In genomic region chr1:95657248-95657647, GRCh38 we compare ENCODE assay signal across 39 cellular contexts.
"Had no signal": no experiment of that assay in that cellular context is flagged by ENCODE, and none has a peak within 500 bp of the region (broad histone marks: within the 10 kb centered on the region; RNA-seq: fewer than 3 reads in every experiment).

No MANE protein-coding gene starts in this region.

- H3K27me3 Mint-ChIP-seq: activated B cell treated with CpG ODN at 0.5 μM for 24 hours; activated CD4-positive, alpha-beta memory T cell treated with anti-CD3 and anti-CD28 coated beads for 36 hours; activated CD4-positive, alpha-beta T cell treated with anti-CD3 and anti-CD28 coated beads, Interleukin-2, amount 10 ng/mL, durations not matched to agents 24 days and 14 days; activated CD8-positive, alpha-beta T cell treated with anti-CD3 and anti-CD28 coated beads for 36 hours; activated naive CD8-positive, alpha-beta T cell treated with anti-CD3 and anti-CD28 coated beads for 36 hours; activated T-helper 17 cell treated with anti-CD3 and anti-CD28 coated beads, Interleukin-2, amount 50 U/mL, for 72 hours; central memory CD8-positive, alpha-beta T cell had no signal

- H3K27me3 ChIP-seq: adrenal gland, body of pancreas, brain microvascular endothelial cell, breast epithelium, cardiac muscle cell had no signal

- H3K4me1 ChIP-seq: adrenal gland, breast epithelium had no signal

- DNase-seq: activated B cell treated with CpG ODN at 0.5 μM for 24 hours; activated CD4-positive, alpha-beta memory T cell treated with anti-CD3 and anti-CD28 coated beads for 36 hours; activated CD4-positive, alpha-beta T cell treated with anti-CD3 and anti-CD28 coated beads for 4 hours; activated CD4-positive, alpha-beta T cell treated with anti-CD3 and anti-CD28 coated beads, Interleukin-2, amount 10 ng/mL, durations not matched to agents 24 days and 14 days; activated CD4-positive, alpha-beta T cell treated with anti-CD3 and anti-CD28 coated beads, Interleukin-2, amount 50 U/mL, for 1 hour; activated CD4-positive, alpha-beta T cell treated with anti-CD3 and anti-CD28 coated beads, Interleukin-2, amount 50 U/mL, for 4 hours; activated CD4-positive, CD25-positive, alpha-beta regulatory T cell treated with anti-CD3 and anti-CD28 coated beads, Interleukin-2, amount 50 U/mL, for 72 hours; activated CD8-positive, alpha-beta memory T cell treated with anti-CD3 and anti-CD28 coated beads, Interleukin-2, amount 50 U/mL, for 4 hours; activated CD8-positive, alpha-beta T cell treated with anti-CD3 and anti-CD28 coated beads for 36 hours; activated effector memory CD4-positive, alpha-beta T cell treated with anti-CD3 and anti-CD28 coated beads, Interleukin-2, amount 50 U/mL, for 16 hours; activated gamma-delta T cell treated with Interleukin-2 at 50 U/mL for 16 hours; activated naive CD4-positive, alpha-beta T cell; activated naive CD4-positive, alpha-beta T cell treated with anti-CD3 and anti-CD28 coated beads for 36 hours; activated naive CD4-positive, alpha-beta T cell treated with anti-CD3 and anti-CD28 coated beads, Interleukin-2, amount 50 U/mL, for 16 hours; activated naive CD8-positive, alpha-beta T cell treated with anti-CD3 and anti-CD28 coated beads for 36 hours; activated T-cell treated with anti-CD3 and anti-CD28 coated beads for 4 hours; activated T-cell treated with anti-CD3 and anti-CD28 coated beads, Interleukin-2, amount 50 U/mL, for 1 hour; activated T-cell treated with anti-CD3 and anti-CD28 coated beads, Interleukin-2, amount 50 U/mL, for 4 hours; activated T-cell treated with anti-CD3 and anti-CD28 coated beads, Interleukin-2, amount 50 U/mL, for 72 hours; adrenal gland; amniotic stem cell; aorta; body of pancreas; brain microvascular endothelial cell; caudate nucleus; cerebellar nuclear complex; T-helper 2 cell; T-helper 9 cell had no signal

- H3K4me3 ChIP-seq: adrenal gland, body of pancreas, breast epithelium, cardiac muscle cell had no signal

- H3K27ac Mint-ChIP-seq: activated B cell treated with CpG ODN at 0.5 μM for 24 hours; activated CD4-positive, alpha-beta memory T cell treated with anti-CD3 and anti-CD28 coated beads for 36 hours; activated CD4-positive, alpha-beta T cell treated with anti-CD3 and anti-CD28 coated beads, Interleukin-2, amount 10 ng/mL, durations not matched to agents 24 days and 14 days; activated CD8-positive, alpha-beta T cell treated with anti-CD3 and anti-CD28 coated beads for 36 hours; activated naive CD4-positive, alpha-beta T cell treated with anti-CD3 and anti-CD28 coated beads for 36 hours; activated naive CD4-positive, alpha-beta T cell treated with anti-CD3 and anti-CD28 coated beads, Interleukin-2, amount 50 U/mL, for 72 hours; activated naive CD8-positive, alpha-beta T cell treated with anti-CD3 and anti-CD28 coated beads for 36 hours; activated T-cell treated with anti-CD3 and anti-CD28 coated beads, Interleukin-2, amount 50 U/mL, for 72 hours; activated T-helper 1 cell treated with anti-CD3 and anti-CD28 coated beads, Interleukin-12 subunit alpha, Interleukin-12 subunit beta, Interleukin-2, Interleukin-4 antibody, amounts not matched to agents 30 ng/mL and 10 ng/mL and 1 ng/mL, durations not matched to agents 14 hours and 24 hours and 36 hours; activated T-helper 17 cell treated with anti-CD3 and anti-CD28 coated beads, Interleukin-2, amount 50 U/mL, for 72 hours; T-helper 1 cell treated with Interleukin-12 subunit alpha and Interleukin-12 subunit beta and Interleukin-4 antibody, amounts not matched to agents 30 μg/mL and 1 μg/mL, for 36 hours; T-helper 2 cell treated with Interferon-gamma antibody and Interleukin-4, amounts not matched to agents 5 μg/mL and 100 μg/mL, for 36 hours had no signal

- H3K4me1 Mint-ChIP-seq: activated B cell treated with CpG ODN at 0.5 μM for 24 hours; activated CD4-positive, alpha-beta T cell treated with anti-CD3 and anti-CD28 coated beads, Interleukin-2, amount 10 ng/mL, durations not matched to agents 24 days and 14 days; activated naive CD8-positive, alpha-beta T cell treated with anti-CD3 and anti-CD28 coated beads for 36 hours; activated T-helper 17 cell treated with anti-CD3 and anti-CD28 coated beads, Interleukin-2, amount 50 U/mL, for 72 hours; central memory CD8-positive, alpha-beta T cell had no signal

- ATAC-seq: activated CD8-positive, alpha-beta T cell treated with anti-CD3 and anti-CD28 coated beads for 36 hours; activated naive CD4-positive, alpha-beta T cell treated with anti-CD3 and anti-CD28 coated beads, Interleukin-2, amount 50 U/mL, for 72 hours; activated T-cell treated with anti-CD3 and anti-CD28 coated beads, Interleukin-2, amount 50 U/mL, for 4 hours; activated T-cell treated with anti-CD3 and anti-CD28 coated beads, Interleukin-2, amount 50 U/mL, for 72 hours; activated T-helper 17 cell treated with anti-CD3 and anti-CD28 coated beads, Interleukin-2, amount 50 U/mL, for 72 hours; body of pancreas had no signal

- H3K27ac ChIP-seq: adrenal gland, body of pancreas, brain microvascular endothelial cell, breast epithelium, cardiac muscle cell, VCaP had no signal

- H3K36me3 ChIP-seq: adrenal gland, brain microvascular endothelial cell, breast epithelium, cardiac muscle cell had no signal

- FAIRE-seq: astrocyte, TTC549 had no signal

- H3K9me3 ChIP-seq: adrenal gland, body of pancreas, breast epithelium had no signal

- H3K36me3 Mint-ChIP-seq: activated CD4-positive, alpha-beta memory T cell treated with anti-CD3 and anti-CD28 coated beads for 36 hours; activated naive CD4-positive, alpha-beta T cell treated with anti-CD3 and anti-CD28 coated beads, Interleukin-2, amount 50 U/mL, for 72 hours; activated naive CD8-positive, alpha-beta T cell treated with anti-CD3 and anti-CD28 coated beads for 36 hours had no signal

- H3K4me3 Mint-ChIP-seq: activated B cell treated with CpG ODN at 0.5 μM for 24 hours; activated CD4-positive, alpha-beta memory T cell treated with anti-CD3 and anti-CD28 coated beads for 36 hours; activated CD4-positive, alpha-beta T cell treated with anti-CD3 and anti-CD28 coated beads, Interleukin-2, amount 10 ng/mL, durations not matched to agents 24 days and 14 days; activated CD8-positive, alpha-beta T cell treated with anti-CD3 and anti-CD28 coated beads for 36 hours; activated naive CD4-positive, alpha-beta T cell treated with anti-CD3 and anti-CD28 coated beads for 36 hours; activated naive CD8-positive, alpha-beta T cell treated with anti-CD3 and anti-CD28 coated beads for 36 hours; activated T-cell treated with anti-CD3 and anti-CD28 coated beads, Interleukin-2, amount 50 U/mL, for 4 hours; activated T-cell treated with anti-CD3 and anti-CD28 coated beads, Interleukin-2, amount 50 U/mL, for 72 hours; activated T-helper 1 cell treated with anti-CD3 and anti-CD28 coated beads, Interleukin-12 subunit alpha, Interleukin-12 subunit beta, Interleukin-2, Interleukin-4 antibody, amounts not matched to agents 30 ng/mL and 10 ng/mL and 1 ng/mL, durations not matched to agents 14 hours and 24 hours and 36 hours; activated T-helper 17 cell treated with anti-CD3 and anti-CD28 coated beads, Interleukin-2, amount 50 U/mL, for 72 hours; central memory CD8-positive, alpha-beta T cell; T-helper 1 cell treated with Interleukin-12 subunit alpha and Interleukin-12 subunit beta and Interleukin-4 antibody, amounts not matched to agents 30 μg/mL and 1 μg/mL, for 36 hours; T-helper 2 cell treated with Interferon-gamma antibody and Interleukin-4, amounts not matched to agents 5 μg/mL and 100 μg/mL, for 36 hours had no signal
